ENCODE assay signal across 5 cellular contexts in genomic region chr11:70372076-70372475, GRCh38.
"Had no signal": no experiment of that assay in that cellular context is flagged by ENCODE, and none has a peak within 500 bp of the region (broad histone marks: within the 10 kb centered on the region; RNA-seq: fewer than 3 reads in every experiment).

No MANE protein-coding gene starts in this region.

- H3K9me3 Mint-ChIP-seq: GM23338, IgD-negative memory B cell had no signal

- DNase-seq: H9, HCEC 1CT had no signal

- FAIRE-seq: HepG2 had no signal

- H3K4me1 Mint-ChIP-seq: GM23338, H9 had no signal

- H3K4me3 Mint-ChIP-seq: GM23338, H9, IgD-negative memory B cell had no signal

- H3K27me3 Mint-ChIP-seq: IgD-negative memory B cell had no signal

- H3K27ac Mint-ChIP-seq: GM23338, H9, IgD-negative memory B cell had no signal
